Comparison of ENCODE assay signal across 7 cellular contexts in genomic region chr12:103966736-103967135, GRCh38.
DNase-seq lines count a peak whose midpoint lies in the region; ATAC-seq and FAIRE-seq lines count a peak whose summit lies in the region.

No MANE protein-coding gene starts in this region.

- no peak for DNase-seq in urothelium cell line (ENCODE audit: low spot score)
- no peak for DNase-seq in NCI-H2196 (lab: John Stamatoyannopoulos, UW; ENCODE audit: unreplicated experiment)

- H3K4me1 Mint-ChIP-seq in activated naive CD8-positive, alpha-beta T cell (ENCODE audit: low read depth) = peaks cover 62% of the 10 kb centered on the region

- peak overlapping the region; percentile 94 for H3K4me3 ChIP-seq in HUES48 (ENCODE audit: low read depth, low read length)
- H3K4me3 ChIP-seq in iPS-18c (ENCODE audit: insufficient read depth, low read depth, low read length) = peak overlapping the region; percentile 58
- H3K4me3 ChIP-seq in stomach smooth muscle (ENCODE audit: low read length in 2 of 2) = peak overlapping the region; percentile 94 to 99

- H3K27me3 ChIP-seq in HUES48 (ENCODE audit: control insufficient read depth, insufficient read depth, low read length) (no peaks in the 10 kb centered on the region), stomach smooth muscle (ENCODE audit: control insufficient read depth in 1 of 2, insufficient read depth in 2 of 2, low read length in 2 of 2) (no peaks in the 10 kb centered on the region)

- ATAC-seq in HG02763 (IDR thresholded peaks at IDR 0.05; ENCODE audit: unreplicated experiment) = no peak

- no peaks in the 10 kb centered on the region for H3K9me3 ChIP-seq in HUES48 (ENCODE audit: control insufficient read depth, insufficient read depth, low read length)
- H3K9me3 ChIP-seq in iPS-18c (ENCODE audit: control insufficient read depth, insufficient read depth, low read length) = no peaks in the 10 kb centered on the region
- no peaks in the 10 kb centered on the region for H3K9me3 ChIP-seq in stomach smooth muscle (ENCODE audit: control insufficient read depth in 2 of 2, low read length in 2 of 2)

- H3K4me1 ChIP-seq in HUES48 (ENCODE audit: control insufficient read depth, insufficient read depth, low read length) (no peaks in the 10 kb centered on the region), stomach smooth muscle (ENCODE audit: control insufficient read depth, insufficient read depth, low read length) (peaks cover 16% of the 10 kb centered on the region)

- H3K4me3 Mint-ChIP-seq in activated naive CD8-positive, alpha-beta T cell = peak overlapping the region; percentile 98

- H3K27ac ChIP-seq in HUES48 (ENCODE audit: low read depth, low read length) (peak overlapping the region; percentile 94), stomach smooth muscle (ENCODE audit: low read length) (peak overlapping the region; percentile 96)

- H3K36me3 Mint-ChIP-seq in activated naive CD8-positive, alpha-beta T cell = peaks cover 13% of the 10 kb centered on the region

- H3K27ac Mint-ChIP-seq in activated naive CD8-positive, alpha-beta T cell = peak overlapping the region; percentile 98

- H3K36me3 ChIP-seq in HUES48 (ENCODE audit: control insufficient read depth, insufficient read depth, low read length) = peaks cover 32% of the 10 kb centered on the region
- peaks cover 0 to 3% of the 10 kb centered on the region in 2 donors for H3K36me3 ChIP-seq in stomach smooth muscle (ENCODE audit: control insufficient read depth in 2 of 2, insufficient read depth in 2 of 2, low read length in 2 of 2)

- no peak for FAIRE-seq in urothelium cell line (lab: Jason Lieb, UNC)

- H3K9me3 Mint-ChIP-seq in activated naive CD8-positive, alpha-beta T cell (ENCODE audit: low read depth) = no peaks in the 10 kb centered on the region

- H3K27me3 Mint-ChIP-seq in activated naive CD8-positive, alpha-beta T cell = no peaks in the 10 kb centered on the region

- peak overlapping the region; percentile 92 for H3K9ac ChIP-seq in HUES48 (ENCODE audit: low read depth, low read length)
- peak overlapping the region; percentile 99 to 100 for H3K9ac ChIP-seq in stomach smooth muscle (ENCODE audit: low read length in 2 of 2)
